Comparison of ENCODE assay signal across 15 cellular contexts in genomic region chr6:98634569-98634968, GRCh38.
"Had no signal": no experiment of that assay in that cellular context is flagged by ENCODE, and none has a peak within 500 bp of the region (broad histone marks: within the 10 kb centered on the region; RNA-seq: fewer than 3 reads in every experiment).

No MANE protein-coding gene starts in this region.

- H3K9me3 ChIP-seq: colonic mucosa, gastroesophageal sphincter, ovary, testis had no signal

- H3K4me1 ChIP-seq: colonic mucosa, gastroesophageal sphincter, testis had no signal

- H3K27ac ChIP-seq: colonic mucosa, gastroesophageal sphincter, ovary, testis had no signal

- DNase-seq: activated CD4-positive, alpha-beta T cell treated with anti-CD3 and anti-CD28 coated beads for 36 hours; activated CD8-positive, alpha-beta memory T cell treated with anti-CD3 and anti-CD28 coated beads, Interleukin-2, amount 50 U/mL, for 48 hours; activated CD8-positive, alpha-beta T cell treated with anti-CD3 and anti-CD28 coated beads, Interleukin-2, amount 10 ng/mL, durations not matched to agents 7 days and 5 days; activated naive CD4-positive, alpha-beta T cell; aorta; colonic mucosa; effector CD4-positive, alpha-beta T cell; immature natural killer cell; left colon; ovary; stimulated activated CD4-positive, alpha-beta T cell treated with anti-CD3 and anti-CD28 coated beads, Interleukin-2, amount 100 ng/mL, for 48 hours; T-cell; T1000; testis had no signal

- H3K36me3 ChIP-seq: colonic mucosa, gastroesophageal sphincter, ovary had no signal

- H3K4me3 ChIP-seq: colonic mucosa, gastroesophageal sphincter, ovary, testis had no signal

- H3K27me3 ChIP-seq: colonic mucosa, ovary, testis had no signal

- ATAC-seq: activated CD4-positive, alpha-beta T cell treated with anti-CD3 and anti-CD28 coated beads for 36 hours; activated CD8-positive, alpha-beta T cell treated with anti-CD3 and anti-CD28 coated beads, Interleukin-2, amount 10 ng/mL, durations not matched to agents 7 days and 5 days; gastroesophageal sphincter; left colon; T-cell had no signal
